In genomic region chr4:8473198-8473919, GRCh38 we compare ENCODE assay signal across 11 cellular contexts. TPM values are rescaled to one million over a fixed set of nuclear protein-coding genes. Genes with fewer than 3 reads are reported as not detected.
DNase-seq lines count a peak whose midpoint lies in the region; ATAC-seq and TF ChIP-seq lines count a peak whose summit lies in the region.
"Had no signal": no experiment of that assay in that cellular context is flagged by ENCODE, and none has a peak within 500 bp of the region (broad histone marks: within the 10 kb centered on the region; RNA-seq: fewer than 3 reads in every experiment).

No MANE protein-coding gene starts in this region.

- H3K4me1 ChIP-seq in heart right ventricle (peaks cover 0 to 23% (median 15%) of the 10 kb centered on the region in 9 donors), psoas muscle (no peaks in the 10 kb centered on the region)
- H3K4me1 ChIP-seq: BE2C had no signal

- TF ChIP-seq CTCF in AG10803 (conservative IDR thresholded peaks at IDR 0.05; ENCODE audit: low read length) (no peak), WI38 (IDR thresholded peaks at IDR 0.05; ENCODE audit: low read depth, low read length) (0 out of 2 replicates have a peak, but pooled peaks have one; percentile 10), heart right ventricle (IDR thresholded peaks at IDR 0.05) (no peak), psoas muscle (IDR thresholded peaks at IDR 0.05) (no peak)

- H3K27ac ChIP-seq in heart right ventricle (peak overlapping the region in 6 of 10 donors; percentile 23 to 62 (median 46)), psoas muscle (peak overlapping the region; percentile 30)
- H3K27ac ChIP-seq: WERI-Rb-1 had no signal

- 78 to 84% methylated on average over 23 of the region's 23 CpGs for WGBS in heart right ventricle, 2 donors
- WGBS in psoas muscle, 3 donors: 87 to 91% (median 91%) methylated on average over 23 of the region's 23 CpGs

- H3K9me3 ChIP-seq in heart right ventricle (no peaks in the 10 kb centered on the region), psoas muscle (no peaks in the 10 kb centered on the region)
- H3K9me3 ChIP-seq: BE2C had no signal

- H3K4me3 ChIP-seq in AG10803 (ENCODE audit: low read length) (no peak overlapping the region), WI38 (ENCODE audit: low read depth, low read length) (no peak overlapping the region; the same call in 1 of the 2 replicates), heart right ventricle (no peak overlapping the region), psoas muscle (no peak overlapping the region)

- ATAC-seq in heart right ventricle (peak in 6 of 8 donors; percentile 5 to 31 (median 13)), psoas muscle (no peak), GM18511 (IDR thresholded peaks at IDR 0.05; ENCODE audit: unreplicated experiment) (no peak)
- ATAC-seq: HCT116 had no signal

- intact Hi-C loops in heart right ventricle (cut with DNase I): loop anchor here in 2 of 10 donors (5.0 kb wide), 2 partner anchors 119 to 124 kb away; partner anchors contain the start of gene CPZ (in 1 of the 2)
- intact Hi-C loops in psoas muscle (cut with DNase I): loop anchor here in 1 of 2 donors (10.0 kb wide), 1 partner anchor 441 kb away; no protein-coding TSS in a partner anchor

- H3K27me3 ChIP-seq in heart right ventricle: no peaks in the 10 kb centered on the region
- no peaks in the 10 kb centered on the region for H3K27me3 ChIP-seq in psoas muscle (ENCODE audit: insufficient read depth in 3 of 3, low read length in 2 of 3)
- H3K27me3 ChIP-seq: BE2C had no signal

- H3K36me3 ChIP-seq in heart right ventricle (peaks cover 0 to 61% (median 12%) of the 10 kb centered on the region in 9 donors), psoas muscle (ENCODE audit: insufficient read depth in 1 of 2, low read depth in 1 of 2) (peaks cover 0 to 55% of the 10 kb centered on the region in 2 donors)

- DNase-seq in AG10803 (ENCODE audit: low read depth): peak; percentile 8
- DNase-seq in heart right ventricle: no peak
- DNase-seq in psoas muscle: no peak
- DNase-seq in cortex of kidney (lab: John Stamatoyannopoulos, UW): no peak
- no peak for DNase-seq in pons (ENCODE audit: low spot score)
- DNase-seq in SW 1271 (lab: John Stamatoyannopoulos, UW): no peak
- DNase-seq: BE2C, WERI-Rb-1 had no signal

RNA-seq across cellular contexts. Expression of gene TRMT44, which starts 32.8 kb away (rescaled TPM):
- total RNA-seq in heart right ventricle (10 to 100 TPM in 2 of 10 donors, 1 to 10 TPM in 8; 6.0 to 10.2 (median 8.4) TPM), psoas muscle (1 to 10 TPM; 5.4 to 9.1 (median 6.8) TPM)
- polyA plus RNA-seq in heart right ventricle (1 to 10 TPM; 4.5 to 5.3 TPM), psoas muscle (1 to 10 TPM; 3.4 to 5.0 (median 3.6) TPM)

RNA-seq across cellular contexts. Expression of gene ACOX3, which starts 32.8 kb away (rescaled TPM):
- total RNA-seq in heart right ventricle (10 to 100 TPM; 21.6 to 28.9 (median 25.6) TPM), psoas muscle (10 to 100 TPM; 10.3 to 18.8 (median 12.6) TPM)
- polyA plus RNA-seq in heart right ventricle (10 to 100 TPM; 17.9 to 18.5 TPM), psoas muscle (10 to 100 TPM in 1 of 3 donors, 1 to 10 TPM in 2; 5.6 to 10.8 (median 8.1) TPM)

Comparison
In these comparisons a context has a peak if more than half of its experiments do, and no peak if none do; other contexts are left out.
1. ATAC-seq: peak in heart right ventricle (6 of 8); none in psoas muscle (0 of 4) and GM18511 (single experiment).